In genomic region chr9:132977626-132978450, GRCh38 we compare ENCODE assay signal across 9 cellular contexts. TPM values are rescaled to one million over a fixed set of nuclear protein-coding genes. Genes with fewer than 3 reads are reported as not detected.
DNase-seq lines count a peak whose midpoint lies in the region; ATAC-seq lines count a peak whose summit lies in the region.
"Had no signal": no experiment of that assay in that cellular context is flagged by ENCODE, and none has a peak within 500 bp of the region (broad histone marks: within the 10 kb centered on the region; RNA-seq: fewer than 3 reads in every experiment).

No MANE protein-coding gene starts in this region.

- no peak overlapping the region for H3K27ac Mint-ChIP-seq in activated CD4-positive, alpha-beta memory T cell treated with anti-CD3 and anti-CD28 coated beads for 36 hours
- H3K27ac Mint-ChIP-seq: activated naive CD4-positive, alpha-beta T cell treated with anti-CD3 and anti-CD28 coated beads, Interleukin-2, amount 50 U/mL, for 24 hours had no signal

- peak; percentile 14 for DNase-seq in COR-L47 (lab: John Stamatoyannopoulos, UW)
- DNase-seq in NCI-H345 treated with DMSO at 0.1 percent for 48 hours (lab: John Stamatoyannopoulos, UW; ENCODE audit: unreplicated experiment), result peak; percentile 53
- DNase-seq in activated CD4-positive, alpha-beta memory T cell treated with anti-CD3 and anti-CD28 coated beads for 36 hours, result peak; percentile 78
- DNase-seq in effector memory CD4-positive, alpha-beta T cell, result peak; percentile 16 to 48 (median 33)
- DNase-seq in midbrain (lab: John Stamatoyannopoulos, UW), result peak; percentile 45
- peak; percentile 83 for DNase-seq in stimulated activated CD8-positive, alpha-beta memory T cell treated with anti-CD3 and anti-CD28 coated beads, Interleukin-4, amount 100 ng/mL, for 48 hours

- intact Hi-C loops in activated CD4-positive, alpha-beta memory T cell treated with anti-CD3 and anti-CD28 coated beads for 36 hours (cut with micrococcal nuclease), result no loop called here

- H3K36me3 Mint-ChIP-seq in activated CD4-positive, alpha-beta memory T cell treated with anti-CD3 and anti-CD28 coated beads for 36 hours, result no peaks in the 10 kb centered on the region
- H3K36me3 Mint-ChIP-seq: activated naive CD4-positive, alpha-beta T cell treated with anti-CD3 and anti-CD28 coated beads, Interleukin-2, amount 50 U/mL, for 24 hours had no signal

- H3K4me1 ChIP-seq in effector memory CD4-positive, alpha-beta T cell (ENCODE audit: control insufficient read depth, insufficient read depth, low read length, poor library complexity, severe bottlenecking), result peaks cover under 1% of the 10 kb centered on the region

- H3K27me3 Mint-ChIP-seq in activated CD4-positive, alpha-beta memory T cell treated with anti-CD3 and anti-CD28 coated beads for 36 hours, result peaks cover 32% of the 10 kb centered on the region

- H3K36me3 ChIP-seq in effector memory CD4-positive, alpha-beta T cell (ENCODE audit: control insufficient read depth, insufficient read depth, low read length), result no peaks in the 10 kb centered on the region

- H3K27me3 ChIP-seq in effector memory CD4-positive, alpha-beta T cell (replicated peaks; ENCODE audit: control insufficient read depth, insufficient read depth, low read length, poor library complexity, severe bottlenecking), result peaks cover 21% of the 10 kb centered on the region

- CTCF ChIA-PET in activated CD4-positive, alpha-beta memory T cell treated with anti-CD3 and anti-CD28 coated beads for 36 hours (lab: Charles Lee), result interaction anchor here (0.7 to 1.6 kb wide), 12 partner anchors 8 to 169 kb away, joined by 3 to 7 read pairs (median 3); no protein-coding TSS in a partner anchor

- H3K27ac ChIP-seq in effector memory CD4-positive, alpha-beta T cell (ENCODE audit: insufficient read depth, low read length, poor library complexity, severe bottlenecking), result no peak overlapping the region

- H3K4me1 Mint-ChIP-seq in activated CD4-positive, alpha-beta memory T cell treated with anti-CD3 and anti-CD28 coated beads for 36 hours (ENCODE audit: low read depth), result peaks cover 4% of the 10 kb centered on the region

- no peak overlapping the region for H3K4me3 Mint-ChIP-seq in activated CD4-positive, alpha-beta memory T cell treated with anti-CD3 and anti-CD28 coated beads for 36 hours
- H3K4me3 Mint-ChIP-seq: activated naive CD4-positive, alpha-beta T cell treated with anti-CD3 and anti-CD28 coated beads, Interleukin-2, amount 50 U/mL, for 24 hours had no signal

- POLR2A ChIA-PET in activated CD4-positive, alpha-beta memory T cell treated with anti-CD3 and anti-CD28 coated beads for 36 hours (lab: Charles Lee), result no interaction called here

- peak; percentile 68 for ATAC-seq in GM21737 (IDR thresholded peaks at IDR 0.05; ENCODE audit: unreplicated experiment)
- ATAC-seq in HG02642 (IDR thresholded peaks at IDR 0.05; ENCODE audit: poor library complexity, unreplicated experiment), result no peak

- H3K9me3 ChIP-seq in effector memory CD4-positive, alpha-beta T cell (ENCODE audit: control insufficient read depth, low read length), result no peaks in the 10 kb centered on the region

- H3K4me3 ChIP-seq in effector memory CD4-positive, alpha-beta T cell (ENCODE audit: insufficient read depth, low read depth, low read length, poor library complexity, severe bottlenecking), result no peak overlapping the region

- no peaks in the 10 kb centered on the region for H3K9me3 Mint-ChIP-seq in activated CD4-positive, alpha-beta memory T cell treated with anti-CD3 and anti-CD28 coated beads for 36 hours
- H3K9me3 Mint-ChIP-seq: activated naive CD4-positive, alpha-beta T cell treated with anti-CD3 and anti-CD28 coated beads, Interleukin-2, amount 50 U/mL, for 24 hours had no signal

RNA-seq across cellular contexts. Expression of gene GFI1B, which starts 0.7 kb away (rescaled TPM):
- not detected for total RNA-seq in activated CD4-positive, alpha-beta memory T cell treated with anti-CD3 and anti-CD28 coated beads for 36 hours

RNA-seq across cellular contexts. Expression of gene TSC1, which starts 33.4 kb away (rescaled TPM):
- total RNA-seq in activated CD4-positive, alpha-beta memory T cell treated with anti-CD3 and anti-CD28 coated beads for 36 hours, result 10 to 100 TPM; 19.6 to 23.6 TPM

RNA-seq across cellular contexts. Expression of gene GTF3C5, which starts 53.0 kb away (rescaled TPM):
- total RNA-seq in activated CD4-positive, alpha-beta memory T cell treated with anti-CD3 and anti-CD28 coated beads for 36 hours, result 10 to 100 TPM; 80.3 to 81.2 TPM

Comparison
In these comparisons a context has a peak if more than half of its experiments do, and no peak if none do; other contexts are left out.
1. DNase-seq: peak in every context shown above with its lines; median percentile 83 in stimulated activated CD8-positive, alpha-beta memory T cell treated with anti-CD3 and anti-CD28 coated beads, Interleukin-4, amount 100 ng/mL, for 48 hours; 78 in activated CD4-positive, alpha-beta memory T cell treated with anti-CD3 and anti-CD28 coated beads for 36 hours; 53 in NCI-H345 treated with DMSO at 0.1 percent for 48 hours; 45 in midbrain; 33 in effector memory CD4-positive, alpha-beta T cell; 14 in COR-L47.